ENCODE assay signal across 9 cellular contexts in genomic region chr3:119675188-119675874, GRCh38. TPM values are rescaled to one million over a fixed set of nuclear protein-coding genes. Genes with fewer than 3 reads are reported as not detected.
DNase-seq lines count a peak whose midpoint lies in the region; ATAC-seq and TF ChIP-seq lines count a peak whose summit lies in the region.
"Had no signal": no experiment of that assay in that cellular context is flagged by ENCODE, and none has a peak within 500 bp of the region (broad histone marks: within the 10 kb centered on the region; RNA-seq: fewer than 3 reads in every experiment).

No MANE protein-coding gene starts in this region.

- H3K4me1 Mint-ChIP-seq in CD8-positive, alpha-beta T cell (ENCODE audit: low read depth), result peaks cover 40% of the 10 kb centered on the region
- H3K4me1 Mint-ChIP-seq in neural crest cell, result peaks cover 26% of the 10 kb centered on the region

- WGBS in mammary epithelial cell (ENCODE audit: low coverage, missing lambda C conversion rate), result 67% methylated on average over 5 of the region's 5 CpGs

- no peak overlapping the region for H3K27ac ChIP-seq in CD8-positive, alpha-beta T cell (ENCODE audit: low read depth, low read length)
- no peak overlapping the region for H3K27ac ChIP-seq in Karpas-422 (ENCODE audit: low read length)
- no peak overlapping the region for H3K27ac ChIP-seq in mammary epithelial cell (ENCODE audit: insufficient read depth, low read depth, low read length)

- H3K79me2 ChIP-seq in Karpas-422 (ENCODE audit: low read length) (peaks cover 23% of the 10 kb centered on the region), mammary epithelial cell (ENCODE audit: insufficient read depth, low read length) (peaks cover 24% of the 10 kb centered on the region)

- H2AFZ ChIP-seq in Karpas-422 (ENCODE audit: low read length), result no peak overlapping the region
- no peak overlapping the region for H2AFZ ChIP-seq in mammary epithelial cell (ENCODE audit: low read depth, low read length)

- H3K9ac ChIP-seq in Karpas-422 (ENCODE audit: low read length) (peak overlapping the region; percentile 82), mammary epithelial cell (ENCODE audit: insufficient read depth, low read length) (peak overlapping the region; percentile 86)

- no peaks in the 10 kb centered on the region for H3K9me3 Mint-ChIP-seq in CD8-positive, alpha-beta T cell
- H3K9me3 Mint-ChIP-seq in neural crest cell, result no peaks in the 10 kb centered on the region

- H4K20me1 ChIP-seq in Karpas-422 (ENCODE audit: insufficient read depth, low read depth, low read length) (0 out of 2 replicates have a peak, but pooled peaks cover 4% of the 10 kb centered on the region), mammary epithelial cell (ENCODE audit: insufficient read depth, low read length) (no peaks in the 10 kb centered on the region)

- no peak for ATAC-seq in CD8-positive, alpha-beta T cell
- ATAC-seq in HG03045 (IDR thresholded peaks at IDR 0.05; ENCODE audit: unreplicated experiment), result no peak

- in situ Hi-C loops in mammary epithelial cell (cut with MboI; ENCODE audit: low sequenced_read_pairs in 2 of 2), result loop anchor here (10.0 to 25.0 kb wide), 5 partner anchors 163 to 788 kb away; partner anchors contain the start of genes ARHGAP31 (in 1 of the 2) and TEX55 (in 1 of the 2)

- no TSS peak for BruUV-seq in mammary epithelial cell (replicated peaks; lab: Mats Ljungman, UMichigan)

- H3K27ac Mint-ChIP-seq in CD8-positive, alpha-beta T cell, result no peak overlapping the region
- H3K27ac Mint-ChIP-seq in neural crest cell (ENCODE audit: unreplicated experiment), result no peak overlapping the region

- intact Hi-C loops in CD8-positive, alpha-beta T cell (cut with DNase I, micrococcal nuclease), result loop anchor here (5.0 to 10.0 kb wide), 6 partner anchors 422 to 1872 kb away; partner anchors contain the start of genes LRRC58 (in 2 of the 2), POLQ (in 2 of the 2), B4GALT4 (in 1 of the 2) and GTF2E1 (in 1 of the 2)
- intact Hi-C loops in mammary epithelial cell (cut with micrococcal nuclease), result loop anchor here (5.0 kb wide), 1 partner anchor 73 kb away; no protein-coding TSS in a partner anchor

- no peak overlapping the region for H3K4me3 ChIP-seq in CD8-positive, alpha-beta T cell (ENCODE audit: low read depth, low read length)
- peak overlapping the region; percentile 95 for H3K4me3 ChIP-seq in Karpas-422 (ENCODE audit: low read length)
- peak overlapping the region in 1 of 3 experiments; percentile 78 for H3K4me3 ChIP-seq in mammary epithelial cell (replicated peaks in 1 of 3; ENCODE audit: insufficient read depth in 1 of 3, low read depth in 2 of 3, low read length in 3 of 3)

- H3K4me2 ChIP-seq in Karpas-422 (ENCODE audit: low read depth, low read length, poor library complexity, severe bottlenecking) (peak overlapping the region; percentile 73), mammary epithelial cell (ENCODE audit: insufficient read depth, low read depth, low read length) (peak overlapping the region; percentile 82)

- no peaks in the 10 kb centered on the region for H3K27me3 ChIP-seq in CD8-positive, alpha-beta T cell (ENCODE audit: insufficient read depth, low read length)
- H3K27me3 ChIP-seq in Karpas-422 (ENCODE audit: low read length) (no peaks in the 10 kb centered on the region), mammary epithelial cell (ENCODE audit: insufficient read depth, low read length) (no peaks in the 10 kb centered on the region)

- dilution Hi-C loops in mammary epithelial cell (cut with HindIII; ENCODE audit: low sequenced_read_pairs), result no loop called here

- peaks cover 44% of the 10 kb centered on the region for H3K36me3 Mint-ChIP-seq in CD8-positive, alpha-beta T cell
- H3K36me3 Mint-ChIP-seq in neural crest cell (ENCODE audit: low read depth), result peaks cover 13% of the 10 kb centered on the region

- peak overlapping the region; percentile 87 for H3K4me3 Mint-ChIP-seq in CD8-positive, alpha-beta T cell
- peak overlapping the region; percentile 92 for H3K4me3 Mint-ChIP-seq in neural crest cell

- H3K9me3 ChIP-seq in CD8-positive, alpha-beta T cell (ENCODE audit: low read length), result no peaks in the 10 kb centered on the region
- H3K9me3 ChIP-seq in Karpas-422 (ENCODE audit: low read length), result no peaks in the 10 kb centered on the region
- no peaks in the 10 kb centered on the region for H3K9me3 ChIP-seq in mammary epithelial cell (replicated peaks; ENCODE audit: insufficient read depth, low read length)

- no peak for TF ChIP-seq CTCF in CD8-positive, alpha-beta T cell (IDR thresholded peaks at IDR 0.05)
- no peak for TF ChIP-seq CTCF in mammary epithelial cell (conservative IDR thresholded peaks at IDR 0.05 in 1 of 2, IDR thresholded peaks at IDR 0.05 in 1 of 2; ENCODE audit: extremely low read depth in 1 of 2, insufficient read depth in 1 of 2, low read depth in 1 of 2, low read length in 2 of 2)
- no peak for TF ChIP-seq CTCF in neural crest cell (conservative IDR thresholded peaks at IDR 0.05)

- no peaks in the 10 kb centered on the region for H3K27me3 Mint-ChIP-seq in CD8-positive, alpha-beta T cell (ENCODE audit: low read depth)
- no peaks in the 10 kb centered on the region for H3K27me3 Mint-ChIP-seq in neural crest cell (ENCODE audit: low read depth)

- POLR2A ChIA-PET in CD8-positive, alpha-beta T cell (lab: Charles Lee), result interaction anchor here (1.0 to 1.7 kb wide), 2 partner anchors 211 to 419 kb away, joined by 4 to 7 read pairs; partner anchors contain the start of genes GSK3B and TMEM39A

- H3K9me2 ChIP-seq in Karpas-422 (replicated peaks; ENCODE audit: insufficient read depth, low read length), result no peaks in the 10 kb centered on the region

- no peak for DNase-seq in CD8-positive, alpha-beta T cell
- no peak for DNase-seq in Karpas-422
- no peak for DNase-seq in mammary epithelial cell
- DNase-seq in neural crest cell (ENCODE audit: low read depth, low spot score), result no peak
- DNase-seq in KG1 (lab: John Stamatoyannopoulos, UW), result no peak
- no peak for DNase-seq in foreskin melanocyte
- no peak for DNase-seq in GDM1 (lab: John Stamatoyannopoulos, UW)
- DNase-seq: NCI-H2171 treated with DMSO at 0.1 percent for 48 hours had no signal

- H3K36me3 ChIP-seq in CD8-positive, alpha-beta T cell (ENCODE audit: insufficient read depth, low read length), result peaks cover 14% of the 10 kb centered on the region
- H3K36me3 ChIP-seq in Karpas-422 (ENCODE audit: insufficient read depth, low read length) (peaks cover 44% of the 10 kb centered on the region), mammary epithelial cell (ENCODE audit: insufficient read depth, low read length) (peaks cover 19% of the 10 kb centered on the region)

- CTCF ChIA-PET in CD8-positive, alpha-beta T cell (lab: Charles Lee), result no interaction called here
- CTCF ChIA-PET in mammary epithelial cell (lab: Charles Lee; ENCODE audit: low non-redundant PET), result no interaction called here

- H3K4me1 ChIP-seq in CD8-positive, alpha-beta T cell (ENCODE audit: insufficient read depth, low read length), result peaks cover 20% of the 10 kb centered on the region
- peaks cover 17% of the 10 kb centered on the region for H3K4me1 ChIP-seq in Karpas-422 (ENCODE audit: low read length)
- H3K4me1 ChIP-seq in mammary epithelial cell (ENCODE audit: insufficient read depth, low read length), result peaks cover 14% of the 10 kb centered on the region

RNA-seq across cellular contexts. Expression of gene COX17, which starts 1.9 kb away (rescaled TPM):
- total RNA-seq in CD8-positive, alpha-beta T cell, result 10 to 100 TPM; 22.4 to 23.2 TPM
- 54.3 and 108 TPM in 2 replicates for total RNA-seq in Karpas-422 (2014; rRNA removed; shearing (Covaris generic); ENCODE audit: low replicate concordance)
- total RNA-seq in mammary epithelial cell (10 to 100 TPM; 11.3 to 41.1 TPM), neural crest cell (27.5 and 27.7 TPM in 2 replicates)
- 39.9 TPM for polyA plus RNA-seq in mammary epithelial cell
- polyA minus RNA-seq in mammary epithelial cell, result 3.2 TPM

RNA-seq across cellular contexts. Expression of gene POPDC2, which starts 14.9 kb away (rescaled TPM):
- total RNA-seq in CD8-positive, alpha-beta T cell, result 1 to 10 TPM; 1.0 to 2.1 TPM
- total RNA-seq in Karpas-422 (2014; rRNA removed; shearing (Covaris generic); ENCODE audit: low replicate concordance), result 0.32 and 1.0 TPM in 2 replicates
- total RNA-seq in mammary epithelial cell, result 1 to 10 TPM in 1 of 2 donors, under 1 TPM in 1; 0.31 to 1.0 TPM
- polyA plus RNA-seq in mammary epithelial cell, result 0.12 TPM
- not detected for polyA minus RNA-seq in mammary epithelial cell
- total RNA-seq in neural crest cell, result 2.8 and 3.8 TPM in 2 replicates

RNA-seq across cellular contexts. Expression of gene CFAP91, which starts 27.5 kb away (rescaled TPM):
- not detected for total RNA-seq in CD8-positive, alpha-beta T cell
- total RNA-seq in Karpas-422 (2014; rRNA removed; shearing (Covaris generic); ENCODE audit: low replicate concordance), result not detected in 2 replicates
- total RNA-seq in mammary epithelial cell, result under 1 TPM in 1 of 2 donors, not detected in 1; 0.17 TPM
- 0.07 TPM for polyA plus RNA-seq in mammary epithelial cell
- not detected for polyA minus RNA-seq in mammary epithelial cell
- total RNA-seq in neural crest cell, result 7.0 TPM in 2 replicates
